In genomic region chr1:237371477-237371876, GRCh38 we compare ENCODE assay signal across 3 cellular contexts.
DNase-seq lines count a peak whose midpoint lies in the region; ATAC-seq, FAIRE-seq and TF ChIP-seq lines count a peak whose summit lies in the region.
"Not testable (repeated sequence)": the region's sequence is repeated elsewhere in the genome, so short reads cannot be mapped to it uniquely, and the experiment has no call there.

No MANE protein-coding gene starts in this region.

- in situ Hi-C loops in K562 (cut with MboI): not testable (repeated sequence)

- H3K4me3 ChIP-seq in HEK293 (ENCODE audit: low read depth, low read length); K562: not testable (repeated sequence)

- H3K9me3 ChIP-seq in HEK293 (ENCODE audit: control insufficient read depth, insufficient read depth, low read depth, low read length); K562 (replicated peaks; ENCODE audit: control insufficient read depth, insufficient read depth, low read depth, low read length): not testable (repeated sequence)

- not testable (repeated sequence) for H3K9me1 ChIP-seq in K562 (ENCODE audit: control insufficient read depth, insufficient read depth, low read length)

- H3K4me1 ChIP-seq in HEK293 (ENCODE audit: control insufficient read depth, insufficient read depth, low read length); K562 (replicated peaks in 1 of 2; ENCODE audit: control insufficient read depth in 2 of 2, insufficient read depth in 2 of 2, low read length in 2 of 2): not testable (repeated sequence)

- TF ChIP-seq EP300 in K562 (IDR thresholded peaks at IDR 0.05; ENCODE audit: low read length): not testable (repeated sequence)

- not testable (repeated sequence) for TF ChIP-seq POLR2A in K562 (conservative IDR thresholded peaks at IDR 0.05)

- not testable (repeated sequence) for BruUV-seq in K562 (replicated peaks; lab: Mats Ljungman, UMichigan)

- not testable (repeated sequence) for TF ChIP-seq RAD21 in K562 (CRISPR knock-in tag; conservative IDR thresholded peaks at IDR 0.05 in 1 of 2, IDR thresholded peaks at IDR 0.05 in 1 of 2)

- H3K27me3 ChIP-seq in K562 (ENCODE audit: control insufficient read depth in 2 of 2, insufficient read depth in 2 of 2, low read length in 2 of 2): not testable (repeated sequence)

- CTCF ChIA-PET in HEK293 (lab: Yijun Ruan, JAX): interaction anchor here (1.7 kb wide), 1 partner anchor 11 kb away, joined by 4 read pairs; no protein-coding TSS in a partner anchor
- CTCF ChIA-PET in K562 (lab: Yijun Ruan, JAX; ENCODE audit: low intra/inter-chr PET ratio): not testable (repeated sequence)

- intact Hi-C loops in K562 (cut with micrococcal nuclease): loop anchor here (5.0 kb wide), 1 partner anchor 494 kb away; no protein-coding TSS in a partner anchor

- 6% methylated on average over 2 of the region's 3 CpGs for WGBS in K562 (ENCODE audit: insufficient coverage, low coverage, missing lambda C conversion rate)

- not testable (repeated sequence) for H3K79me2 ChIP-seq in K562 (ENCODE audit: control insufficient read depth, insufficient read depth, low read length)

- not testable (repeated sequence) for H3K27ac ChIP-seq in HEK293 (ENCODE audit: extremely low read depth, low read depth, low read length); K562 (ENCODE audit: extremely low read depth, low read depth, low read length)

- not testable (repeated sequence) for DNase-seq in K562 (ENCODE audit: extremely low read depth in 1 of 4, low spot score in 3 of 4)

- not testable (repeated sequence) for H2AFZ ChIP-seq in K562 (ENCODE audit: low read depth, low read length)

- not testable (repeated sequence) for H4K20me1 ChIP-seq in K562 (replicated peaks; ENCODE audit: control insufficient read depth, insufficient read depth, low read length)

- not testable (repeated sequence) for H3K9ac ChIP-seq in K562 (ENCODE audit: insufficient read depth in 1 of 2, low read depth in 2 of 2, low read length in 2 of 2)

- not testable (repeated sequence) for TF ChIP-seq CTCF in HEK293 (tag by site-specific recombination; IDR thresholded peaks at IDR 0.05); K562 (IDR thresholded peaks at IDR 0.05 in 2 of 3, conservative IDR thresholded peaks at IDR 0.05 in 1 of 3; ENCODE audit: insufficient read depth in 2 of 3, low read depth in 1 of 3, low read length in 3 of 3)

- not testable (repeated sequence) for H3K4me2 ChIP-seq in K562 (ENCODE audit: insufficient read depth, low read length)

- POLR2A ChIA-PET in HEK293 (lab: Yijun Ruan, JAX); K562 (lab: Yijun Ruan, JAX): not testable (repeated sequence)

- not testable (repeated sequence) for ATAC-seq in SK-N-SH treated with all-trans-retinoic acid at 6 μM for 48 hours, K562

- not testable (repeated sequence) for H3K36me3 ChIP-seq in HEK293 (ENCODE audit: control insufficient read depth in 2 of 2, insufficient read depth in 1 of 2, low read length in 2 of 2); K562 (ENCODE audit: control insufficient read depth, insufficient read depth, low read length)

- FAIRE-seq in K562 (lab: Jason Lieb, UNC): not testable (repeated sequence)

TF ChIP-seq in HEK293, 187 proteins besides CTCF, POLR2A, EP300 and RAD21:
- TF ChIP-seq ZNF146 (tag by site-specific recombination; IDR thresholded peaks at IDR 0.05) (peak; percentile 99), ZNF280D (tag by site-specific recombination; IDR thresholded peaks at IDR 0.05) (0 out of 2 replicates have a peak, but pooled peaks have one; percentile 52), ZNF580 (tag by site-specific recombination; IDR thresholded peaks at IDR 0.05) (peak; percentile 56; the same call in 1 of the 2 replicates)

TF ChIP-seq in SK-N-SH treated with all-trans-retinoic acid at 6 μM for 48 hours, 23 proteins besides CTCF, POLR2A, EP300 and RAD21:
- TF ChIP-seq ZNF8 (CRISPR knock-in tag; IDR thresholded peaks at IDR 0.05): 0 out of 2 replicates have a peak, but pooled peaks have one; percentile 48

TF ChIP-seq in K562, 482 proteins besides CTCF, POLR2A, EP300 and RAD21:
- peak; percentile 46 for TF ChIP-seq RBM25 (IDR thresholded peaks at IDR 0.05; ENCODE audit: low read depth, low read length, severe bottlenecking)
- peak; percentile 82 for TF ChIP-seq ZNF146 (CRISPR knock-in tag; IDR thresholded peaks at IDR 0.05; ENCODE audit: unreplicated experiment)
